ENCODE assay signal across 9 cellular contexts in the genomic region with DNA sequence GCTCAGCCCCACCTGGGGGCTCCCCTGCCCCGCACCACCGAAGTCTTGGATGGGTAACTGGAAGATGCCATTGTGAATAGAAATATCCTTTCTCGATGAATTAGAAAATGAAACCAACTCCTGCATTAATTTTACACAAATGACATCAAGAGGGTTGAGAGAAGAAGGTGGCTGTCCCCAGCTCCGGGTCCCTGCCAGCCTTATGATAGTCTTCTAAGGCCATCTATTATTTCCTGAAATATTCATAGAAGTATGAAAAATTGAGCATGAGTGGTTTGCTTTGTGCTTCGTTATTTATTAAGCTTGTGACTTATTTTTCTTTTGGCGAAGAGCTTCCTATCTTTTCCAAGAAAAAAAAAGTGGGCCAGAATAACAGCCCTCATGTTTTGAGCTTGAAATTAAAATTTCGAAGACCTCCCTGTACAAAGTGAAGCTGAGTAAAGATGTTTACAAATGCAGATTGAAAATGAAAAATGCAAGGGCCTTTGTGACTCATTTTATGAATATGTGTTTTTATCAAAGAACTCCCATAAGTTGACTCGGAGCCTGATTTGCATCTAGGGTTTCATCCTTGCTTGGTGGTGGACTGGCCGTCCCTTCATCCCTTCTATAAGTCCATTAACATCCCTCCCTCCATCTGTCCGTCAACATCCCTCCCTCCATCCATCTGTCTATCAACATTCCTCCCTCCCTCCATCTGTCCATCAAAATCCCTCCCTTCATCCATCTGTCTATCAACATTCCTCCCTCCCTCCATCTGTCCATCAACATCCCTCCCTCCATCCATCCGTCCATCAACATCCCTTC. TPM values are rescaled to one million over a fixed set of nuclear protein-coding genes. Genes with fewer than 3 reads are reported as not detected.
DNase-seq lines count a peak whose midpoint lies in the region; ATAC-seq, FAIRE-seq and TF ChIP-seq lines count a peak whose summit lies in the region.
"Had no signal": no experiment of that assay in that cellular context is flagged by ENCODE, and none has a peak within 500 bp of the region (broad histone marks: within the 10 kb centered on the region; RNA-seq: fewer than 3 reads in every experiment).

No MANE protein-coding gene starts in this region.

- peak; percentile 39 for FAIRE-seq in astrocyte (lab: Jason Lieb, UNC)
- FAIRE-seq: TTC549 had no signal

- H3K27me3 ChIP-seq in astrocyte (ENCODE audit: insufficient read depth, low read length) (peaks cover 8% of the 10 kb centered on the region), mesenchymal stem cell (ENCODE audit: control insufficient read depth in 1 of 2, insufficient read depth in 1 of 2, low read length in 2 of 2) (peaks cover 12 to 43% of the 10 kb centered on the region in 2 experiments), body of pancreas (no peaks in the 10 kb centered on the region)

- H3K9me3 ChIP-seq in astrocyte (ENCODE audit: insufficient read depth, low read depth, low read length), result no peaks in the 10 kb centered on the region
- H3K9me3 ChIP-seq in mesenchymal stem cell (ENCODE audit: control insufficient read depth, low read length), result no peaks in the 10 kb centered on the region
- H3K9me3 ChIP-seq in body of pancreas, result no peaks in the 10 kb centered on the region

- H3K4me2 ChIP-seq in astrocyte (ENCODE audit: low read length) (peak overlapping the region; percentile 87), mesenchymal stem cell (ENCODE audit: low read length, poor library complexity, severe bottlenecking) (peak overlapping the region; percentile 99)

- no peak overlapping the region for H2BK15ac ChIP-seq in mesenchymal stem cell (ENCODE audit: low read depth, poor library complexity, severe bottlenecking)

- TF ChIP-seq POLR2A in body of pancreas (IDR thresholded peaks at IDR 0.05), result no peak

- H3K27ac ChIP-seq in astrocyte (ENCODE audit: low read depth, low read length), result no peak overlapping the region
- no peak overlapping the region for H3K27ac ChIP-seq in mesenchymal stem cell (ENCODE audit: low read length, poor library complexity, severe bottlenecking)
- H3K27ac ChIP-seq in body of pancreas, result peak overlapping the region in 2 of 4 donors; percentile 23 to 67

- H3K36me3 Mint-ChIP-seq in astrocyte (ENCODE audit: low read depth, unreplicated experiment), result peaks cover 2% of the 10 kb centered on the region

- H3K9me3 Mint-ChIP-seq in astrocyte (ENCODE audit: unreplicated experiment), result no peaks in the 10 kb centered on the region

- no peak for TF ChIP-seq CTCF in astrocyte (IDR thresholded peaks at IDR 0.05; ENCODE audit: insufficient read depth, low read depth, low read length)
- no peak for TF ChIP-seq CTCF in body of pancreas (IDR thresholded peaks at IDR 0.05)

- H3K4me3 ChIP-seq in astrocyte (ENCODE audit: insufficient read depth, low read depth, low read length) (peak overlapping the region; percentile 68), mesenchymal stem cell (ENCODE audit: insufficient read depth in 1 of 2, low read depth in 1 of 2, low read length in 2 of 2) (peak overlapping the region; percentile 50 to 92), body of pancreas (peak overlapping the region in 1 of 2 donors; percentile 15)

- no peaks in the 10 kb centered on the region for H3K79me1 ChIP-seq in mesenchymal stem cell (replicated peaks; ENCODE audit: low read length, poor library complexity, severe bottlenecking)

- 81% methylated on average over 7 of the region's 11 CpGs for WGBS in mesenchymal stem cell
- WGBS in body of pancreas, 2 donors, result 42 to 49% methylated on average over 11 of the region's 11 CpGs

- peaks cover 42% of the 10 kb centered on the region for H3K27me3 Mint-ChIP-seq in astrocyte (ENCODE audit: low read depth, unreplicated experiment)

- no peak overlapping the region for H3K4ac ChIP-seq in mesenchymal stem cell (ENCODE audit: low read depth in 1 of 2, low read length in 2 of 2)

- H3K9ac ChIP-seq in astrocyte (ENCODE audit: low read length) (peak overlapping the region; percentile 59), mesenchymal stem cell (ENCODE audit: low read length) (peak overlapping the region; percentile 85)

- peak overlapping the region; percentile 82 for H3K4me3 Mint-ChIP-seq in astrocyte (ENCODE audit: unreplicated experiment)

- H2BK120ac ChIP-seq in mesenchymal stem cell (ENCODE audit: low read depth, low read length), result no peak overlapping the region

- no peak overlapping the region for H3K27ac Mint-ChIP-seq in astrocyte (ENCODE audit: unreplicated experiment)

- no peak overlapping the region for H2BK12ac ChIP-seq in mesenchymal stem cell (ENCODE audit: low read length in 2 of 2)

- no peaks in the 10 kb centered on the region for H4K20me1 ChIP-seq in astrocyte (ENCODE audit: insufficient read depth, low read length)

- no peak overlapping the region for H4K91ac ChIP-seq in mesenchymal stem cell (ENCODE audit: low read length)

- intact Hi-C loops in body of pancreas (cut with DNase I), result no loop called here

- peak; percentile 36 for DNase-seq in astrocyte (ENCODE audit: low read depth)
- no peak for DNase-seq in mesenchymal stem cell
- no peak for DNase-seq in NCI-H1092 treated with DMSO at 0.1 percent for 48 hours (lab: John Stamatoyannopoulos, UW)
- DNase-seq in NCI-H510A treated with DMSO at 0.1 percent for 48 hours (lab: John Stamatoyannopoulos, UW), result no peak
- DNase-seq in body of pancreas, result no peak

- H2AFZ ChIP-seq in astrocyte (ENCODE audit: low read depth, low read length), result peak overlapping the region; percentile 76
- H2AFZ ChIP-seq in mesenchymal stem cell (ENCODE audit: low read depth, low read length), result peak overlapping the region; percentile 43

- no peaks in the 10 kb centered on the region for H3K4me1 Mint-ChIP-seq in astrocyte (ENCODE audit: low read depth, unreplicated experiment)

- H3K18ac ChIP-seq in mesenchymal stem cell (ENCODE audit: low read depth in 1 of 2, low read length in 2 of 2), result no peak overlapping the region

- H3K23ac ChIP-seq in mesenchymal stem cell (ENCODE audit: low read length in 2 of 2), result no peak overlapping the region

- no peaks in the 10 kb centered on the region for H3K79me2 ChIP-seq in astrocyte (ENCODE audit: insufficient read depth, low read length)

- H3K14ac ChIP-seq in mesenchymal stem cell (ENCODE audit: low read length in 2 of 2), result no peak overlapping the region

- no peak overlapping the region for H2BK5ac ChIP-seq in mesenchymal stem cell (ENCODE audit: low read depth, low read length, poor library complexity, severe bottlenecking)

- H2AK5ac ChIP-seq in mesenchymal stem cell (ENCODE audit: low read length, severe bottlenecking), result no peak overlapping the region

- H3K4me1 ChIP-seq in astrocyte (ENCODE audit: insufficient read depth, low read length), result peaks cover 12% of the 10 kb centered on the region
- H3K4me1 ChIP-seq in mesenchymal stem cell (ENCODE audit: control insufficient read depth, insufficient read depth, low read depth, low read length), result peaks cover 5% of the 10 kb centered on the region
- peaks cover 27% of the 10 kb centered on the region for H3K4me1 ChIP-seq in body of pancreas

- ATAC-seq in GM19023 (IDR thresholded peaks at IDR 0.05; ENCODE audit: unreplicated experiment), result peak; percentile 34
- peak; percentile 58 for ATAC-seq in HG02981 (IDR thresholded peaks at IDR 0.05; ENCODE audit: unreplicated experiment)
- no peak for ATAC-seq in HG03097 (IDR thresholded peaks at IDR 0.05; ENCODE audit: low FRiP score, unreplicated experiment)
- ATAC-seq in body of pancreas, result no peak

- no peaks in the 10 kb centered on the region for H3K36me3 ChIP-seq in astrocyte (ENCODE audit: insufficient read depth, low read length)
- no peaks in the 10 kb centered on the region for H3K36me3 ChIP-seq in mesenchymal stem cell (ENCODE audit: control insufficient read depth in 1 of 2, insufficient read depth in 2 of 2, low read depth in 1 of 2, low read length in 2 of 2)
- no peaks in the 10 kb centered on the region for H3K36me3 ChIP-seq in body of pancreas (replicated peaks in 1 of 2; ENCODE audit: insufficient read depth in 1 of 2, low read depth in 2 of 2)

- no peak overlapping the region for H4K8ac ChIP-seq in mesenchymal stem cell (ENCODE audit: low read length)

RNA-seq across cellular contexts. Expression of gene CFAP46, which starts 20.5 kb away (rescaled TPM):
- total RNA-seq in astrocyte (1.3 and 1.5 TPM in 2 replicates), body of pancreas (under 1 TPM; 0.33 to 0.52 TPM)
- 1.2 TPM for polyA plus RNA-seq in mesenchymal stem cell (2013, experiment 1 of 2)
- 1.6 TPM for polyA plus RNA-seq in mesenchymal stem cell (2013, experiment 2 of 2)

Comparison
In these comparisons a context has a peak if more than half of its experiments do, and no peak if none do; other contexts are left out.
1. ATAC-seq: peak in GM19023 (single experiment) and HG02981 (single experiment); none in HG03097 (single experiment) and body of pancreas (single experiment).